ENCODE assay signal across 15 cellular contexts in genomic region chr2:20526666-20527065, GRCh38.
A peak's percentile ranks its signal among the peaks of the same experiment; 100 is the strongest.
DNase-seq lines count a peak whose midpoint lies in the region; ATAC-seq and TF ChIP-seq lines count a peak whose summit lies in the region.
"Had no signal": no experiment of that assay in that cellular context is flagged by ENCODE, and none has a peak within 500 bp of the region (broad histone marks: within the 10 kb centered on the region; RNA-seq: fewer than 3 reads in every experiment).

No MANE protein-coding gene starts in this region.

- H3K9ac ChIP-seq in smooth muscle cell (ENCODE audit: low read depth), result no peak overlapping the region
- H3K9ac ChIP-seq in MM.1S (ENCODE audit: low read length), result no peak overlapping the region

- H3K9me3 Mint-ChIP-seq in activated T-cell treated with anti-CD3 and anti-CD28 coated beads, Interleukin-2, amount 50 U/mL, for 4 hours, result no peaks in the 10 kb centered on the region
- no peaks in the 10 kb centered on the region for H3K9me3 Mint-ChIP-seq in progenitor cell of endocrine pancreas (ENCODE audit: low read depth)
- H3K9me3 Mint-ChIP-seq: activated T-helper 17 cell treated with anti-CD3 and anti-CD28 coated beads, Interleukin-2, amount 50 U/mL, for 72 hours; IgD-negative memory B cell; natural killer cell; stimulated activated naive CD8-positive, alpha-beta T cell treated with anti-CD3 and anti-CD28 coated beads, Interleukin-15, amount 100 ng/mL, for 72 hours had no signal

- DNase-seq in EH (ENCODE audit: low read depth) (peak; percentile 26), NCI-H2081 treated with DMSO at 0.1 percent for 48 hours (lab: John Stamatoyannopoulos, UW) (peak; percentile 7), fibroblast of mammary gland (ENCODE audit: low read depth) (peak; percentile 52), smooth muscle cell (lab: John Stamatoyannopoulos, UW; ENCODE audit: unreplicated experiment) (no peak), MM.1S (no peak), progenitor cell of endocrine pancreas (ENCODE audit: low spot score, unreplicated experiment) (no peak)
- DNase-seq in activated T-cell treated with anti-CD3 and anti-CD28 coated beads, Interleukin-2, amount 50 U/mL, for 4 hours, result no peak
- DNase-seq: activated CD4-positive, alpha-beta T cell treated with anti-CD3 and anti-CD28 coated beads, Interleukin-2, amount 50 U/mL, for 1 hour; Caco-2; glutamatergic neuron; natural killer cell; RPMI8226; stimulated activated naive CD8-positive, alpha-beta T cell treated with anti-CD3 and anti-CD28 coated beads, Interleukin-15, amount 100 ng/mL, for 72 hours had no signal

- no peaks in the 10 kb centered on the region for H3K79me2 ChIP-seq in smooth muscle cell (ENCODE audit: low read depth)
- no peaks in the 10 kb centered on the region for H3K79me2 ChIP-seq in MM.1S (ENCODE audit: low read length)

- H3K9me2 ChIP-seq in MM.1S (replicated peaks; ENCODE audit: insufficient read depth, low read length), result no peaks in the 10 kb centered on the region

- peaks cover 6% of the 10 kb centered on the region for H3F3A ChIP-seq in smooth muscle cell (ENCODE audit: low read depth)
- no peaks in the 10 kb centered on the region for H3F3A ChIP-seq in MM.1S (ENCODE audit: insufficient read depth, low read length)

- H4K20me1 ChIP-seq in smooth muscle cell (ENCODE audit: low read depth), result no peaks in the 10 kb centered on the region
- no peaks in the 10 kb centered on the region for H4K20me1 ChIP-seq in MM.1S (ENCODE audit: insufficient read depth, low read length)

- WGBS in smooth muscle cell (ENCODE audit: low lambda C conversion rate), result 34% methylated on average over 4 of the region's 4 CpGs

- H3K4me2 ChIP-seq in smooth muscle cell, result peak overlapping the region; percentile 36
- no peak overlapping the region for H3K4me2 ChIP-seq in MM.1S (ENCODE audit: low read depth, low read length)

- no peak overlapping the region for H3K4me3 ChIP-seq in fibroblast of mammary gland (ENCODE audit: control insufficient read depth, low read depth, low read length)
- H3K4me3 ChIP-seq in smooth muscle cell, result no peak overlapping the region
- H3K4me3 ChIP-seq in MM.1S (ENCODE audit: low read length), result no peak overlapping the region

- H3K9me3 ChIP-seq in smooth muscle cell (replicated peaks; ENCODE audit: low read depth) (no peaks in the 10 kb centered on the region), MM.1S (replicated peaks; ENCODE audit: insufficient read depth, low read length) (no peaks in the 10 kb centered on the region)
- H3K9me3 ChIP-seq: Caco-2 had no signal

- H3K36me3 ChIP-seq in smooth muscle cell (ENCODE audit: low read depth) (no peaks in the 10 kb centered on the region), MM.1S (replicated peaks; ENCODE audit: insufficient read depth, low read length) (no peaks in the 10 kb centered on the region)

- H3K27me3 Mint-ChIP-seq in activated T-cell treated with anti-CD3 and anti-CD28 coated beads, Interleukin-2, amount 50 U/mL, for 4 hours (ENCODE audit: low read depth), result peaks cover 2% of the 10 kb centered on the region
- peaks cover 10% of the 10 kb centered on the region for H3K27me3 Mint-ChIP-seq in progenitor cell of endocrine pancreas

- no peak for ATAC-seq in activated T-cell treated with anti-CD3 and anti-CD28 coated beads, Interleukin-2, amount 50 U/mL, for 4 hours
- ATAC-seq: activated T-helper 17 cell treated with anti-CD3 and anti-CD28 coated beads, Interleukin-2, amount 50 U/mL, for 72 hours; natural killer cell; stimulated activated naive CD8-positive, alpha-beta T cell treated with anti-CD3 and anti-CD28 coated beads, Interleukin-15, amount 100 ng/mL, for 72 hours had no signal

- H2AFZ ChIP-seq in smooth muscle cell (ENCODE audit: low read depth) (no peak overlapping the region), MM.1S (ENCODE audit: low read length) (no peak overlapping the region)

- H3K27ac ChIP-seq in smooth muscle cell (ENCODE audit: low read depth) (peak overlapping the region; percentile 73), MM.1S (ENCODE audit: low read length) (no peak overlapping the region)

- no peaks in the 10 kb centered on the region for H3K27me3 ChIP-seq in smooth muscle cell (ENCODE audit: low read depth)
- H3K27me3 ChIP-seq in MM.1S (replicated peaks; ENCODE audit: insufficient read depth, low read length), result no peaks in the 10 kb centered on the region

- peaks cover 20% of the 10 kb centered on the region for H3K4me1 ChIP-seq in smooth muscle cell (ENCODE audit: low read depth)
- H3K4me1 ChIP-seq in MM.1S (ENCODE audit: low read length), result peaks cover 6% of the 10 kb centered on the region; the same call in 1 of the 2 replicates

- H3K4me3 Mint-ChIP-seq in activated T-cell treated with anti-CD3 and anti-CD28 coated beads, Interleukin-2, amount 50 U/mL, for 4 hours, result no peak overlapping the region
- no peak overlapping the region for H3K4me3 Mint-ChIP-seq in progenitor cell of endocrine pancreas (ENCODE audit: low read depth)
- H3K4me3 Mint-ChIP-seq: activated T-helper 17 cell treated with anti-CD3 and anti-CD28 coated beads, Interleukin-2, amount 50 U/mL, for 72 hours; IgD-negative memory B cell; natural killer cell; stimulated activated naive CD8-positive, alpha-beta T cell treated with anti-CD3 and anti-CD28 coated beads, Interleukin-15, amount 100 ng/mL, for 72 hours had no signal

- no peaks in the 10 kb centered on the region for H3K4me1 Mint-ChIP-seq in activated T-cell treated with anti-CD3 and anti-CD28 coated beads, Interleukin-2, amount 50 U/mL, for 4 hours (ENCODE audit: low read depth)
- peaks cover 12% of the 10 kb centered on the region for H3K4me1 Mint-ChIP-seq in progenitor cell of endocrine pancreas (ENCODE audit: low read depth)
- H3K4me1 Mint-ChIP-seq: activated T-helper 17 cell treated with anti-CD3 and anti-CD28 coated beads, Interleukin-2, amount 50 U/mL, for 72 hours had no signal

- H3K36me3 Mint-ChIP-seq in activated T-cell treated with anti-CD3 and anti-CD28 coated beads, Interleukin-2, amount 50 U/mL, for 4 hours (ENCODE audit: insufficient read depth), result no peaks in the 10 kb centered on the region
- no peaks in the 10 kb centered on the region for H3K36me3 Mint-ChIP-seq in progenitor cell of endocrine pancreas (ENCODE audit: insufficient read depth)
- H3K36me3 Mint-ChIP-seq: IgD-negative memory B cell, natural killer cell had no signal

- H3K27ac Mint-ChIP-seq in progenitor cell of endocrine pancreas, result no peak overlapping the region
- H3K27ac Mint-ChIP-seq: activated T-helper 17 cell treated with anti-CD3 and anti-CD28 coated beads, Interleukin-2, amount 50 U/mL, for 72 hours; IgD-negative memory B cell; natural killer cell had no signal

- TF ChIP-seq CTCF in fibroblast of mammary gland (conservative IDR thresholded peaks at IDR 0.05; ENCODE audit: control insufficient read depth, insufficient read depth, low read depth, low read length) (no peak), smooth muscle cell (IDR thresholded peaks at IDR 0.05; ENCODE audit: borderline replicate concordance, insufficient read depth, poor library complexity, severe bottlenecking) (no peak), MM.1S (IDR thresholded peaks at IDR 0.05; ENCODE audit: low read length) (no peak), progenitor cell of endocrine pancreas (IDR thresholded peaks at IDR 0.05; ENCODE audit: unreplicated experiment) (no peak)

Comparison
In these comparisons a context has a peak if more than half of its experiments do, and no peak if none do; other contexts are left out.
1. DNase-seq: peak in EH (single experiment), NCI-H2081 treated with DMSO at 0.1 percent for 48 hours (single experiment) and fibroblast of mammary gland (single experiment); none in smooth muscle cell (single experiment), MM.1S (single experiment), activated T-cell treated with anti-CD3 and anti-CD28 coated beads, Interleukin-2, amount 50 U/mL, for 4 hours (single experiment) and progenitor cell of endocrine pancreas (single experiment).